ENCODE assay signal across 11 cellular contexts in the genomic region with DNA sequence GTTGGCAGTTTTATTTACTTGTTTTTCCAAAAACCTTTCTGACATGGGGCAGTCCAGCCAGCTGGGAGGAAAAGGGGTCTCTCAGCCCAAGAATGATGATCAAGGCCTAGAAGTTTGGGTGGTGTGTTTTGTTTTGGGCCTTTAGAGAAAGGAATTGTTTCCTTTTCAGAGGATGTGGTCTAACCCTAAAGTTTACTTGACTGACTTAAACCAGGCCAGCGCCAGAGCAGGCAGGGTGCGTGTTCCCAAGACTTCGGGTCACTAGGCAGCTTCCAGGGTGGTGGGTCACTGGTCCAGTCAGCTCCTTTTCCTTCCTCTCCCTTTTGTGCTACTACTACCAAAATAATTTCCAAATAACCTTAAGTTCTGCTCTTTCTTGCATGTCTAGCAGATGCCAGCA. TPM values are rescaled to one million over a fixed set of nuclear protein-coding genes. Genes with fewer than 3 reads are reported as not detected.
DNase-seq lines count a peak whose midpoint lies in the region; ATAC-seq and TF ChIP-seq lines count a peak whose summit lies in the region.
"Had no signal": no experiment of that assay in that cellular context is flagged by ENCODE, and none has a peak within 500 bp of the region (broad histone marks: within the 10 kb centered on the region; RNA-seq: fewer than 3 reads in every experiment).

No MANE protein-coding gene starts in this region.

- peak overlapping the region; percentile 5 for H3K27ac ChIP-seq in left ventricle myocardium inferior (replicated peaks)
- peak overlapping the region; percentile 30 for H3K27ac ChIP-seq in colonic mucosa

- H3K9me3 ChIP-seq in left ventricle myocardium inferior (replicated peaks) = no peaks in the 10 kb centered on the region
- H3K9me3 ChIP-seq in colonic mucosa = no peaks in the 10 kb centered on the region
- H3K9me3 ChIP-seq: adrenal gland had no signal

- H3K27me3 ChIP-seq in left ventricle myocardium inferior (ENCODE audit: low read depth) (no peaks in the 10 kb centered on the region), colonic mucosa (no peaks in the 10 kb centered on the region)
- H3K27me3 ChIP-seq: adrenal gland had no signal

- H3K27me3 Mint-ChIP-seq in nephron (ENCODE audit: low read depth) = peaks cover 3% of the 10 kb centered on the region

- ATAC-seq in GM19351 (IDR thresholded peaks at IDR 0.05; ENCODE audit: unreplicated experiment) (no peak), HG02870 (IDR thresholded peaks at IDR 0.05; ENCODE audit: unreplicated experiment) (no peak), HG03175 (IDR thresholded peaks at IDR 0.05; ENCODE audit: unreplicated experiment) (no peak), HG02852 (IDR thresholded peaks at IDR 0.05; ENCODE audit: unreplicated experiment) (no peak)

- TF ChIP-seq CTCF in left ventricle myocardium inferior (IDR thresholded peaks at IDR 0.05; ENCODE audit: borderline replicate concordance) = no peak
- no peak for TF ChIP-seq CTCF in colonic mucosa (IDR thresholded peaks at IDR 0.05)
- no peak for TF ChIP-seq CTCF in nephron (IDR thresholded peaks at IDR 0.05; ENCODE audit: unreplicated experiment in 3 of 3)

- H3K4me3 Mint-ChIP-seq in nephron = peak overlapping the region; percentile 44 to 74 (median 65)

- H3K36me3 ChIP-seq in left ventricle myocardium inferior = no peaks in the 10 kb centered on the region
- no peaks in the 10 kb centered on the region for H3K36me3 ChIP-seq in colonic mucosa
- H3K36me3 ChIP-seq: adrenal gland had no signal

- H3K27ac Mint-ChIP-seq in nephron = peak overlapping the region; percentile 56 to 79 (median 71)

- peak overlapping the region in 1 of 2 donors; percentile 59 for H3K9ac ChIP-seq in colonic mucosa (ENCODE audit: low read depth in 2 of 2, low read length in 2 of 2)

- no peaks in the 10 kb centered on the region for H3K36me3 Mint-ChIP-seq in nephron (ENCODE audit: low read depth)

- peaks cover 83% of the 10 kb centered on the region for H3K4me1 ChIP-seq in left ventricle myocardium inferior
- peaks cover 23% of the 10 kb centered on the region for H3K4me1 ChIP-seq in colonic mucosa

- intact Hi-C loops in left ventricle myocardium inferior (cut with micrococcal nuclease) (loop anchor here (10.0 kb wide), 1 partner anchor 142 kb away; no protein-coding TSS in a partner anchor), cardiac septum (cut with DNase I) (loop anchor here (5.0 kb wide), 2 partner anchors 39 to 69 kb away; no protein-coding TSS in a partner anchor), colonic mucosa (cut with DNase I) (loop anchor here (5.0 to 10.0 kb wide), 2 partner anchors 44 to 102 kb away; no protein-coding TSS in a partner anchor)

- no peaks in the 10 kb centered on the region for H3K9me3 Mint-ChIP-seq in nephron

- H3K4me3 ChIP-seq in left ventricle myocardium inferior = no peak overlapping the region
- H3K4me3 ChIP-seq in colonic mucosa = no peak overlapping the region
- H3K4me3 ChIP-seq: adrenal gland had no signal

- H3K4me1 Mint-ChIP-seq in nephron = peaks cover 62% of the 10 kb centered on the region

- no peak for DNase-seq in left ventricle myocardium inferior
- DNase-seq in cardiac septum (ENCODE audit: low spot score) = no peak
- DNase-seq in colonic mucosa = no peak
- DNase-seq: activated CD4-positive, alpha-beta T cell treated with anti-CD3 and anti-CD28 coated beads, Interleukin-2, amount 50 U/mL, for 1 hour; adrenal gland; NCI-H82 had no signal

RNA-seq across cellular contexts. Expression of gene FLNB, which starts 4.9 kb away (rescaled TPM):
- 34.8 TPM for total RNA-seq in left ventricle myocardium inferior
- total RNA-seq in cardiac septum = 58.1 TPM
- 100 to 1,000 TPM; 246 to 362 TPM for total RNA-seq in colonic mucosa
